ENCODE assay signal across 1 cellular context in genomic region chr9:131274674-131275331, GRCh38.
TF ChIP-seq lines count a peak whose summit lies in the region.

No MANE protein-coding gene starts in this region.

TF ChIP-seq in GM23338, 12 proteins besides CTCF, POLR2A, EP300 and RAD21 (continued from another document):
- TF ChIP-seq ZNF462 (CRISPR knock-in tag; IDR thresholded peaks at IDR 0.05) (no peak), ZNF114 (CRISPR knock-in tag; IDR thresholded peaks at IDR 0.05) (no peak), CREB1 (CRISPR knock-in tag; IDR thresholded peaks at IDR 0.05; ENCODE audit: low read depth) (no peak), ZNF331 (CRISPR knock-in tag; IDR thresholded peaks at IDR 0.05; ENCODE audit: low read depth) (no peak), REST (IDR thresholded peaks at IDR 0.05; ENCODE audit: unreplicated experiment) (no peak), ETS1 (IDR thresholded peaks at IDR 0.05) (no peak), NANOG (IDR thresholded peaks at IDR 0.05; ENCODE audit: borderline replicate concordance) (no peak)
